Comparison of ENCODE assay signal across 27 cellular contexts in genomic region chr2:86074811-86075210, GRCh38.
"Had no signal": no experiment of that assay in that cellular context is flagged by ENCODE, and none has a peak within 500 bp of the region (broad histone marks: within the 10 kb centered on the region; RNA-seq: fewer than 3 reads in every experiment).

No MANE protein-coding gene starts in this region.

- ATAC-seq: activated CD8-positive, alpha-beta T cell treated with anti-CD3 and anti-CD28 coated beads for 36 hours; activated T-cell treated with anti-CD3 and anti-CD28 coated beads, Interleukin-2, amount 50 U/mL, for 72 hours; activated T-helper 17 cell treated with anti-CD3 and anti-CD28 coated beads, Interleukin-2, amount 50 U/mL, for 72 hours; Panc1 had no signal

- DNase-seq: activated B cell treated with CpG ODN at 0.5 μM for 24 hours; activated CD4-positive, alpha-beta T cell treated with anti-CD3 and anti-CD28 coated beads for 4 hours; activated CD4-positive, CD25-positive, alpha-beta regulatory T cell treated with anti-CD3 and anti-CD28 coated beads, Interleukin-2, amount 50 U/mL, for 72 hours; activated CD8-positive, alpha-beta T cell treated with anti-CD3 and anti-CD28 coated beads for 36 hours; activated gamma-delta T cell; activated naive CD4-positive, alpha-beta T cell treated with Interleukin-2 at 50 U/mL for 16 hours; activated naive CD8-positive, alpha-beta T cell treated with anti-CD3 and anti-CD28 coated beads, Interleukin-2, amount 10 ng/mL, durations not matched to agents 7 days and 5 days; activated T-cell treated with anti-CD3 and anti-CD28 coated beads, Interleukin-2, amount 50 U/mL, for 1 hour; activated T-cell treated with anti-CD3 and anti-CD28 coated beads, Interleukin-2, amount 50 U/mL, for 72 hours; amygdala; Karpas-422; KBM-7; NCI-H1105; NCI-H1417 treated with DMSO at 0.1 percent for 48 hours; NCI-H187 treated with DMSO at 0.1 percent for 48 hours; NCI-H2171 treated with DMSO at 0.1 percent for 48 hours; NCI-H446; NCI-H510A treated with DMSO at 0.1 percent for 48 hours; NCI-H526 treated with DMSO at 0.1 percent for 48 hours; SHP77 treated with DMSO at 0.1 percent for 48 hours; SK-N-SH had no signal

- H3K9me3 ChIP-seq: ascending aorta, SJSA1, SK-N-SH had no signal

- H3K4me3 ChIP-seq: ascending aorta, cardiac muscle cell, SJSA1 had no signal

- H3K27ac ChIP-seq: ascending aorta, cardiac muscle cell, SJSA1 had no signal

- H3K9ac ChIP-seq: SK-N-SH had no signal

- FAIRE-seq: TTC549 had no signal

- H3K4me2 ChIP-seq: SK-N-SH had no signal

- H3K27me3 ChIP-seq: ascending aorta, cardiac muscle cell, SJSA1 had no signal
